ENCODE assay signal across 8 cellular contexts in the genomic region with DNA sequence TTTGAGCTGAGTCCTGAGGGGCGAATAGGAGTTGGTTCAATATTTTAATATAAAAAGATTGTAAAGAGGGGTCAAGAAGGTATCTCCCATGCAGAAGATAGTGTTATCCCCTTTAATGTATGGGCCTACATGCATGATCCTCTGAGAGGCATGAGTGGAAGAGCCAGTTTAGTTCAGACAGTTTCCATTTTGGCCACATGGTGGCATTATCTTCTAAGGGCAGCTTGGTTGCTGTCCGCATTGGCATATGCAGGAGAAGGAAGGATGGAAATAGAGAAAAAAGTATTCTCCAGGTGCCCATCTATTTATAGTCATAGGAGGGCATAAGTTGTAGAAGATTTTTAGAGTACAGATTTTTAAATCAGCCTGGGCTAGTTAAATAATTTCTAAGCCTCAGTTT. TPM values are rescaled to one million over a fixed set of nuclear protein-coding genes. Genes with fewer than 3 reads are reported as not detected.
DNase-seq lines count a peak whose midpoint lies in the region; ATAC-seq and TF ChIP-seq lines count a peak whose summit lies in the region.

No MANE protein-coding gene starts in this region.

- H3K36me3 Mint-ChIP-seq in activated T-cell treated with anti-CD3 and anti-CD28 coated beads, Interleukin-2, amount 50 U/mL, for 72 hours (ENCODE audit: insufficient read depth in 2 of 2): peaks cover 5 to 15% of the 10 kb centered on the region in 2 donors
- peaks cover 19% of the 10 kb centered on the region for H3K36me3 Mint-ChIP-seq in activated T-cell treated with anti-CD3 and anti-CD28 coated beads, Interleukin-2, amount 50 U/mL, for 4 hours (ENCODE audit: insufficient read depth)

- H3K4me1 Mint-ChIP-seq in activated T-cell treated with anti-CD3 and anti-CD28 coated beads, Interleukin-2, amount 50 U/mL, for 72 hours (ENCODE audit: low read depth): peaks cover 14% of the 10 kb centered on the region
- peaks cover 10% of the 10 kb centered on the region for H3K4me1 Mint-ChIP-seq in activated T-cell treated with anti-CD3 and anti-CD28 coated beads, Interleukin-2, amount 50 U/mL, for 4 hours (ENCODE audit: low read depth)
- peaks cover 17% of the 10 kb centered on the region for H3K4me1 Mint-ChIP-seq in stimulated activated naive CD8-positive, alpha-beta T cell treated with anti-CD3 and anti-CD28 coated beads, Interleukin-15, amount 100 ng/mL, for 72 hours

- no peaks in the 10 kb centered on the region for H3K27me3 ChIP-seq in tibial nerve

- H3K27me3 Mint-ChIP-seq in activated T-cell treated with anti-CD3 and anti-CD28 coated beads, Interleukin-2, amount 50 U/mL, for 72 hours (ENCODE audit: low read depth): peaks cover 49% of the 10 kb centered on the region
- peaks cover 16% of the 10 kb centered on the region for H3K27me3 Mint-ChIP-seq in activated T-cell treated with anti-CD3 and anti-CD28 coated beads, Interleukin-2, amount 50 U/mL, for 4 hours (ENCODE audit: low read depth)
- peaks cover 29% of the 10 kb centered on the region for H3K27me3 Mint-ChIP-seq in stimulated activated naive CD8-positive, alpha-beta T cell treated with anti-CD3 and anti-CD28 coated beads, Interleukin-15, amount 100 ng/mL, for 72 hours

- H3K27ac Mint-ChIP-seq in activated T-cell treated with anti-CD3 and anti-CD28 coated beads, Interleukin-2, amount 50 U/mL, for 72 hours: no peak overlapping the region
- no peak overlapping the region for H3K27ac Mint-ChIP-seq in stimulated activated naive CD8-positive, alpha-beta T cell treated with anti-CD3 and anti-CD28 coated beads, Interleukin-15, amount 100 ng/mL, for 72 hours

- TF ChIP-seq POLR2A in tibial nerve (IDR thresholded peaks at IDR 0.05): no peak

- H3K27ac ChIP-seq in tibial nerve: no peak overlapping the region

- peaks cover 0 to 22% (median 0%) of the 10 kb centered on the region in 3 donors for H3K36me3 ChIP-seq in tibial nerve

- 94 to 95% methylated on average over 2 of the region's 2 CpGs for WGBS in tibial nerve, 2 donors

- no peak overlapping the region for H3K4me3 Mint-ChIP-seq in activated T-cell treated with anti-CD3 and anti-CD28 coated beads, Interleukin-2, amount 50 U/mL, for 72 hours
- H3K4me3 Mint-ChIP-seq in activated T-cell treated with anti-CD3 and anti-CD28 coated beads, Interleukin-2, amount 50 U/mL, for 4 hours: no peak overlapping the region
- H3K4me3 Mint-ChIP-seq in stimulated activated naive CD8-positive, alpha-beta T cell treated with anti-CD3 and anti-CD28 coated beads, Interleukin-15, amount 100 ng/mL, for 72 hours: no peak overlapping the region

- peaks cover 0 to 9% (median 1%) of the 10 kb centered on the region in 4 donors for H3K9me3 ChIP-seq in tibial nerve

- H3K9me3 Mint-ChIP-seq in activated T-cell treated with anti-CD3 and anti-CD28 coated beads, Interleukin-2, amount 50 U/mL, for 72 hours: peaks cover 2 to 4% of the 10 kb centered on the region in 2 donors
- peaks cover 19% of the 10 kb centered on the region for H3K9me3 Mint-ChIP-seq in activated T-cell treated with anti-CD3 and anti-CD28 coated beads, Interleukin-2, amount 50 U/mL, for 4 hours
- peaks cover 15 to 19% of the 10 kb centered on the region in 2 donors for H3K9me3 Mint-ChIP-seq in stimulated activated naive CD8-positive, alpha-beta T cell treated with anti-CD3 and anti-CD28 coated beads, Interleukin-15, amount 100 ng/mL, for 72 hours

- peak in 1 of 5 experiments; percentile 28 for TF ChIP-seq CTCF in tibial nerve (IDR thresholded peaks at IDR 0.05)

- no peak for ATAC-seq in activated T-cell treated with anti-CD3 and anti-CD28 coated beads, Interleukin-2, amount 50 U/mL, for 72 hours (replicated peaks in 1 of 2)
- no peak for ATAC-seq in activated T-cell treated with anti-CD3 and anti-CD28 coated beads, Interleukin-2, amount 50 U/mL, for 4 hours
- no peak for ATAC-seq in stimulated activated naive CD8-positive, alpha-beta T cell treated with anti-CD3 and anti-CD28 coated beads, Interleukin-15, amount 100 ng/mL, for 72 hours
- no peak for ATAC-seq in GM21390 (IDR thresholded peaks at IDR 0.05; ENCODE audit: unreplicated experiment)

- no peak overlapping the region for H3K4me3 ChIP-seq in tibial nerve

- DNase-seq in activated T-cell treated with anti-CD3 and anti-CD28 coated beads, Interleukin-2, amount 50 U/mL, for 72 hours: peak; percentile 18 to 40
- no peak for DNase-seq in activated T-cell treated with anti-CD3 and anti-CD28 coated beads, Interleukin-2, amount 50 U/mL, for 4 hours
- peak; percentile 28 to 53 for DNase-seq in NCI-H1930 (lab: John Stamatoyannopoulos, UW)
- DNase-seq in dermis blood vessel endothelial cell: peak; percentile 65
- peak; percentile 24 to 27 for DNase-seq in stimulated activated naive CD8-positive, alpha-beta T cell treated with anti-CD3 and anti-CD28 coated beads, Interleukin-15, amount 100 ng/mL, for 72 hours
- no peak for DNase-seq in DMS153 treated with DMSO at 0.1 percent for 48 hours (lab: John Stamatoyannopoulos, UW; ENCODE audit: unreplicated experiment)
- DNase-seq in tibial nerve (ENCODE audit: low spot score in 2 of 2): no peak

- no peak for TF ChIP-seq EP300 in tibial nerve (IDR thresholded peaks at IDR 0.05)

- peaks cover 0 to 49% (median 10%) of the 10 kb centered on the region in 4 donors for H3K4me1 ChIP-seq in tibial nerve

RNA-seq across cellular contexts. Expression of a gene that starts 5.4 kb away (rescaled TPM):
- total RNA-seq in activated T-cell treated with anti-CD3 and anti-CD28 coated beads, Interleukin-2, amount 50 U/mL, for 72 hours: 10 to 100 TPM in 1 of 2 donors, 1 to 10 TPM in 1; 8.2 to 10.1 TPM
- 1 to 10 TPM; 5.4 to 8.1 (median 7.6) TPM for total RNA-seq in activated T-cell treated with anti-CD3 and anti-CD28 coated beads, Interleukin-2, amount 50 U/mL, for 4 hours
- total RNA-seq in dermis blood vessel endothelial cell: 44.2 and 57.2 TPM in 2 replicates
- 10 to 100 TPM; 39.8 to 53.3 (median 48.0) TPM for total RNA-seq in tibial nerve

Comparison
In these comparisons a context has a peak if more than half of its experiments do, and no peak if none do; other contexts are left out.
1. DNase-seq: peak in activated T-cell treated with anti-CD3 and anti-CD28 coated beads, Interleukin-2, amount 50 U/mL, for 72 hours (2 of 2), NCI-H1930 (2 of 2), dermis blood vessel endothelial cell (single experiment) and stimulated activated naive CD8-positive, alpha-beta T cell treated with anti-CD3 and anti-CD28 coated beads, Interleukin-15, amount 100 ng/mL, for 72 hours (2 of 2); none in activated T-cell treated with anti-CD3 and anti-CD28 coated beads, Interleukin-2, amount 50 U/mL, for 4 hours (single experiment), DMS153 treated with DMSO at 0.1 percent for 48 hours (single experiment) and tibial nerve (0 of 2).